In the genomic region with DNA sequence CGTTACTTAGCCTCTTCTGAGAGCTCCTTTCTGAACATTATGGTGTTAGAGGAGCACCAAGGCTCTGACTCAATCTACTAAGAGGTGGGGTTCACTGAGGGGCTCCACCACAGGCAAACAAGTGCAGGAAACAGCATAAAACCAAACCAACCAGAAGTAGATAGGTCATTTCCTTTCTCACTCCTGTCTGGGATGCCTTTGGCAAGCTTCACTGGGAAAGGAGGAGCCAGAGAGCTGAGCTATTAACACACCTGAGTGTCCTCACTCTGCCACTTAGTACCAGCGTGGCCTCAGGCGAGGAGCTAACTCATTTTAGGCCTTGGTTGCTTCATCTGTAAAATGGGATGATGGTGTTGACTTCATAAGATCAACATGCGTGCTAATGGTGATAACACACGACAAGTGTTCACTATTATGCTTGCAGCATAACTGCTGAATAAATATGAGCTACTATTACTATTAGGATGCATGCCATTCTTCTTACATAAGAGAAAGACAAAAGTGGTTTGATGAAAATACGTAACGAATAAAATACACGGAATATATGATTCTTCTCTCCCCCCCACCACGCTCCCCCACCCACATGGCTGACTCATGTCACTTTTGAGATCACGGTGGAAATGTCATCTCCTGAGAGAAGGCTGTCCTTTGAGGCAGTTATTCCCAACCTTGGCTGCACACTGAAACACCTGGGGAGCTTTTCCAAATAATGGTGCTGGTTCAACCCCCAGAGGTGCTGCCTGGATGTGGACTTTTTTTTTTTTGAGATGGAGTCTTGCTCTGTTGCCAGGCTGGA, we compare ENCODE assay signal across 1 cellular context.
TF ChIP-seq lines count a peak whose summit lies in the region.

No MANE protein-coding gene starts in this region.

TF ChIP-seq in GM23338, 12 proteins besides CTCF, POLR2A, EP300 and RAD21 (continued from another document):
- TF ChIP-seq, protein P1, sequence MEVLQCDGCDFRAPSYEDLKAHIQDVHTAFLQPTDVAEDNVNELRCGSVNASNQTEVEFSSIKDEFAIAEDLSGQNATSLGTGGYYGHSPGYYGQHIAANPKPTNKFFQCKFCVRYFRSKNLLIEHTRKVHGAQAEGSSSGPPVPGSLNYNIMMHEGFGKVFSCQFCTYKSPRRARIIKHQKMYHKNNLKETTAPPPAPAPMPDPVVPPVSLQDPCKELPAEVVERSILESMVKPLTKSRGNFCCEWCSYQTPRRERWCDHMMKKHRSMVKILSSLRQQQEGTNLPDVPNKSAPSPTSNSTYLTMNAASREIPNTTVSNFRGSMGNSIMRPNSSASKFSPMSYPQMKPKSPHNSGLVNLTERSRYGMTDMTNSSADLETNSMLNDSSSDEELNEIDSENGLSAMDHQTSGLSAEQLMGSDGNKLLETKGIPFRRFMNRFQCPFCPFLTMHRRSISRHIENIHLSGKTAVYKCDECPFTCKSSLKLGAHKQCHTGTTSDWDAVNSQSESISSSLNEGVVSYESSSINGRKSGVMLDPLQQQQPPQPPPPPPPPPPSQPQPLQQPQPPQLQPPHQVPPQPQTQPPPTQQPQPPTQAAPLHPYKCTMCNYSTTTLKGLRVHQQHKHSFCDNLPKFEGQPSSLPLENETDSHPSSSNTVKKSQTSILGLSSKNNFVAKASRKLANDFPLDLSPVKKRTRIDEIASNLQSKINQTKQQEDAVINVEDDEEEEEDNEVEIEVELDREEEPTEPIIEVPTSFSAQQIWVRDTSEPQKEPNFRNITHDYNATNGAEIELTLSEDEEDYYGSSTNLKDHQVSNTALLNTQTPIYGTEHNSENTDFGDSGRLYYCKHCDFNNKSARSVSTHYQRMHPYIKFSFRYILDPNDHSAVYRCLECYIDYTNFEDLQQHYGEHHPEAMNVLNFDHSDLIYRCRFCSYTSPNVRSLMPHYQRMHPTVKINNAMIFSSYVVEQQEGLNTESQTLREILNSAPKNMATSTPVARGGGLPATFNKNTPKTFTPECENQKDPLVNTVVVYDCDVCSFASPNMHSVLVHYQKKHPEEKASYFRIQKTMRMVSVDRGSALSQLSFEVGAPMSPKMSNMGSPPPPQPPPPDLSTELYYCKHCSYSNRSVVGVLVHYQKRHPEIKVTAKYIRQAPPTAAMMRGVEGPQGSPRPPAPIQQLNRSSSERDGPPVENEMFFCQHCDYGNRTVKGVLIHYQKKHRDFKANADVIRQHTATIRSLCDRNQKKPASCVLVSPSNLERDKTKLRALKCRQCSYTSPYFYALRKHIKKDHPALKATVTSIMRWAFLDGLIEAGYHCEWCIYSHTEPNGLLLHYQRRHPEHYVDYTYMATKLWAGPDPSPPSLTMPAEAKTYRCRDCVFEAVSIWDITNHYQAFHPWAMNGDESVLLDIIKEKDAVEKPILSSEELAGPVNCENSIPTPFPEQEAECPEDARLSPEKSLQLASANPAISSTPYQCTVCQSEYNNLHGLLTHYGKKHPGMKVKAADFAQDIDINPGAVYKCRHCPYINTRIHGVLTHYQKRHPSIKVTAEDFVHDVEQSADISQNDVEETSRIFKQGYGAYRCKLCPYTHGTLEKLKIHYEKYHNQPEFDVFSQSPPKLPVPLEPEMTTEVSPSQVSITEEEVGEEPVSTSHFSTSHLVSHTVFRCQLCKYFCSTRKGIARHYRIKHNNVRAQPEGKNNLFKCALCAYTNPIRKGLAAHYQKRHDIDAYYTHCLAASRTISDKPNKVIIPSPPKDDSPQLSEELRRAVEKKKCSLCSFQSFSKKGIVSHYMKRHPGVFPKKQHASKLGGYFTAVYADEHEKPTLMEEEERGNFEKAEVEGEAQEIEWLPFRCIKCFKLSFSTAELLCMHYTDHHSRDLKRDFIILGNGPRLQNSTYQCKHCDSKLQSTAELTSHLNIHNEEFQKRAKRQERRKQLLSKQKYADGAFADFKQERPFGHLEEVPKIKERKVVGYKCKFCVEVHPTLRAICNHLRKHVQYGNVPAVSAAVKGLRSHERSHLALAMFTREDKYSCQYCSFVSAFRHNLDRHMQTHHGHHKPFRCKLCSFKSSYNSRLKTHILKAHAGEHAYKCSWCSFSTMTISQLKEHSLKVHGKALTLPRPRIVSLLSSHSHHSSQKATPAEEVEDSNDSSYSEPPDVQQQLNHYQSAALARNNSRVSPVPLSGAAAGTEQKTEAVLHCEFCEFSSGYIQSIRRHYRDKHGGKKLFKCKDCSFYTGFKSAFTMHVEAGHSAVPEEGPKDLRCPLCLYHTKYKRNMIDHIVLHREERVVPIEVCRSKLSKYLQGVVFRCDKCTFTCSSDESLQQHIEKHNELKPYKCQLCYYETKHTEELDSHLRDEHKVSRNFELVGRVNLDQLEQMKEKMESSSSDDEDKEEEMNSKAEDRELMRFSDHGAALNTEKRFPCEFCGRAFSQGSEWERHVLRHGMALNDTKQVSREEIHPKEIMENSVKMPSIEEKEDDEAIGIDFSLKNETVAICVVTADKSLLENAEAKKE (CRISPR knock-in tag; IDR thresholded peaks at IDR 0.05) = no peak
- TF ChIP-seq CREB1 (CRISPR knock-in tag; IDR thresholded peaks at IDR 0.05; ENCODE audit: low read depth) = no peak
- TF ChIP-seq EZH2phosphoT487 (IDR thresholded peaks at IDR 0.05; ENCODE audit: unreplicated experiment) = no peak
- TF ChIP-seq, protein P2, sequence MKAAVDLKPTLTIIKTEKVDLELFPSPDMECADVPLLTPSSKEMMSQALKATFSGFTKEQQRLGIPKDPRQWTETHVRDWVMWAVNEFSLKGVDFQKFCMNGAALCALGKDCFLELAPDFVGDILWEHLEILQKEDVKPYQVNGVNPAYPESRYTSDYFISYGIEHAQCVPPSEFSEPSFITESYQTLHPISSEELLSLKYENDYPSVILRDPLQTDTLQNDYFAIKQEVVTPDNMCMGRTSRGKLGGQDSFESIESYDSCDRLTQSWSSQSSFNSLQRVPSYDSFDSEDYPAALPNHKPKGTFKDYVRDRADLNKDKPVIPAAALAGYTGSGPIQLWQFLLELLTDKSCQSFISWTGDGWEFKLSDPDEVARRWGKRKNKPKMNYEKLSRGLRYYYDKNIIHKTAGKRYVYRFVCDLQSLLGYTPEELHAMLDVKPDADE (IDR thresholded peaks at IDR 0.05) = no peak
- no peak for TF ChIP-seq JUNB (IDR thresholded peaks at IDR 0.05; ENCODE audit: unreplicated experiment)
- no peak for TF ChIP-seq EZH2 (IDR thresholded peaks at IDR 0.05; ENCODE audit: low read depth, unreplicated experiment)
- TF ChIP-seq POLR2AphosphoS5 (IDR thresholded peaks at IDR 0.05; ENCODE audit: low read depth) = no peak
- TF ChIP-seq STAT1 (IDR thresholded peaks at IDR 0.05; ENCODE audit: unreplicated experiment) = no peak
- TF ChIP-seq ZNF331 (CRISPR knock-in tag; IDR thresholded peaks at IDR 0.05; ENCODE audit: low read depth) = no peak
